Comparison of ENCODE assay signal across 31 cellular contexts in the genomic region with DNA sequence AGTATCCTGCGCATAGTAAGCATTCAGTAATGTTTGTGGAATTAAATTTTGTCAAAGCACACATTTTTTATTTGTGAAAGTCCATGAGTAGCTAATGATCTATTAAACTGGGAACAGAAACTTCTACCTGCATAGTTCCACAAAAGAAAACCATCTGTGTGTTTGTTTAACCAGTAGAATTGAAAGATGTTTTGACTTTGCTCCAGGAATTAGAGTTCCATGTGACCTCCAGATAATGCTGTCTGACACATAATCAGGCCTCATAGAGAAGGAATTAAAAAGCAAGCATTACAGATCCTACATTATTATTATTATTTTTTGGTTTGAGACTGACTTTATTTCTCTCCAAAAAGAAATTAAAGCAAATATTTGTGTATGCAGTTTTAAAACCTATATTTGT.
DNase-seq lines count a peak whose midpoint lies in the region; ATAC-seq and TF ChIP-seq lines count a peak whose summit lies in the region.
"Had no signal": no experiment of that assay in that cellular context is flagged by ENCODE, and none has a peak within 500 bp of the region (broad histone marks: within the 10 kb centered on the region; RNA-seq: fewer than 3 reads in every experiment).

No MANE protein-coding gene starts in this region.

- H3K27me3 ChIP-seq in WERI-Rb-1 (ENCODE audit: insufficient read depth, low read depth, severe bottlenecking) (no peaks in the 10 kb centered on the region), layer of hippocampus (ENCODE audit: control insufficient read depth, insufficient read depth, low read length) (no peaks in the 10 kb centered on the region), esophagus squamous epithelium (no peaks in the 10 kb centered on the region), Caco-2 (replicated peaks; ENCODE audit: control insufficient read depth, insufficient read depth, low read length) (no peaks in the 10 kb centered on the region)
- H3K27me3 ChIP-seq: breast epithelium, Peyer's patch had no signal

- H3K4me1 ChIP-seq in esophagus squamous epithelium (peaks cover 0 to 22% (median 6%) of the 10 kb centered on the region in 3 donors), Caco-2 (no peaks in the 10 kb centered on the region)
- H3K4me1 ChIP-seq: breast epithelium, Peyer's patch, psoas muscle had no signal

- H3K9me3 Mint-ChIP-seq in Caco-2 (ENCODE audit: unreplicated experiment), result no peaks in the 10 kb centered on the region
- H3K9me3 Mint-ChIP-seq: activated CD4-positive, alpha-beta memory T cell treated with anti-CD3 and anti-CD28 coated beads, Interleukin-2, amount 10 ng/mL, durations not matched to agents 7 days and 5 days; activated T-helper 1 cell treated with anti-CD3 and anti-CD28 coated beads, Interleukin-12 subunit alpha, Interleukin-12 subunit beta, Interleukin-2, Interleukin-4 antibody, amounts not matched to agents 30 ng/mL and 10 ng/mL and 1 ng/mL, durations not matched to agents 14 hours and 24 hours and 36 hours; naive B cell; stimulated activated effector memory CD8-positive, alpha-beta T cell treated with anti-CD3 and anti-CD28 coated beads, Interleukin-12 subunit alpha, Interleukin-12 subunit beta, amount 100 ng/mL, for 72 hours; type B pancreatic cell had no signal

- peak; percentile 13 for DNase-seq in NCI-H1092 treated with DMSO at 0.1 percent for 48 hours (lab: John Stamatoyannopoulos, UW)
- DNase-seq in NCI-H1092 (lab: John Stamatoyannopoulos, UW), result no peak
- no peak for DNase-seq in WERI-Rb-1
- no peak for DNase-seq in substantia nigra (lab: John Stamatoyannopoulos, UW)
- no peak for DNase-seq in esophagus squamous epithelium (lab: John Stamatoyannopoulos, UW)
- no peak for DNase-seq in Caco-2
- DNase-seq: 8988T; activated CD4-positive, alpha-beta memory T cell treated with anti-CD3 and anti-CD28 coated beads, Interleukin-2, amount 10 ng/mL, durations not matched to agents 7 days and 5 days; activated CD4-positive, alpha-beta T cell treated with anti-CD3 and anti-CD28 coated beads for 1 hour; activated CD8-positive, alpha-beta memory T cell treated with anti-CD3 and anti-CD28 coated beads, Interleukin-2, amount 50 U/mL, for 48 hours; activated naive CD4-positive, alpha-beta T cell treated with Interleukin-2 at 50 U/mL for 16 hours; Calu3; DND-41; effector CD8-positive, alpha-beta T cell; GF-D8; GOT3; left ventricle myocardium superior; naive B cell; NCI-H2029; NCI-H526; Peyer's patch; psoas muscle; stimulated activated CD4-positive, alpha-beta T cell treated with anti-CD3 and anti-CD28 coated beads, Interleukin-15, amount 100 ng/mL, for 24 hours; T-helper 2 cell had no signal

- peak overlapping the region; percentile 82 for H3K27ac ChIP-seq in WERI-Rb-1
- H3K27ac ChIP-seq in layer of hippocampus (ENCODE audit: low read depth, low read length), result peak overlapping the region; percentile 87
- peak overlapping the region; percentile 95 for H3K27ac ChIP-seq in substantia nigra (ENCODE audit: low read depth, low read length, poor library complexity, severe bottlenecking)
- no peak overlapping the region for H3K27ac ChIP-seq in esophagus squamous epithelium
- H3K27ac ChIP-seq: breast epithelium, Peyer's patch, psoas muscle had no signal

- no peaks in the 10 kb centered on the region for H3K4me1 Mint-ChIP-seq in Caco-2 (ENCODE audit: low read depth, unreplicated experiment)
- H3K4me1 Mint-ChIP-seq: activated CD4-positive, alpha-beta memory T cell treated with anti-CD3 and anti-CD28 coated beads, Interleukin-2, amount 10 ng/mL, durations not matched to agents 7 days and 5 days; IgD-negative memory B cell; naive B cell; stimulated activated effector memory CD8-positive, alpha-beta T cell treated with anti-CD3 and anti-CD28 coated beads, Interleukin-12 subunit alpha, Interleukin-12 subunit beta, amount 100 ng/mL, for 72 hours had no signal

- no peak for TF ChIP-seq CTCF in WERI-Rb-1 (IDR thresholded peaks at IDR 0.05; ENCODE audit: low read depth, low read length)
- no peak for TF ChIP-seq CTCF in esophagus squamous epithelium (IDR thresholded peaks at IDR 0.05)
- TF ChIP-seq CTCF in Caco-2 (IDR thresholded peaks at IDR 0.05; ENCODE audit: insufficient read depth in 1 of 2, low read depth in 1 of 2, low read length in 1 of 2, severe bottlenecking in 1 of 2, unreplicated experiment in 1 of 2), result no peak

- H3K4me3 ChIP-seq in WERI-Rb-1 (ENCODE audit: low read depth, low read length), result peak overlapping the region; percentile 63
- no peak overlapping the region for H3K4me3 ChIP-seq in esophagus squamous epithelium
- H3K4me3 ChIP-seq in Caco-2 (ENCODE audit: low read depth, low read length), result no peak overlapping the region
- H3K4me3 ChIP-seq: breast epithelium, Peyer's patch, psoas muscle had no signal

- H3K9me3 ChIP-seq in WERI-Rb-1 (ENCODE audit: severe bottlenecking), result no peaks in the 10 kb centered on the region
- no peaks in the 10 kb centered on the region for H3K9me3 ChIP-seq in esophagus squamous epithelium
- H3K9me3 ChIP-seq in Caco-2, result no peaks in the 10 kb centered on the region
- H3K9me3 ChIP-seq: breast epithelium, Peyer's patch, psoas muscle had no signal

- WGBS in esophagus squamous epithelium, 2 donors, result 48 to 75% methylated on average over 1 of the region's 1 CpG

- no peak for ATAC-seq in HG03571 (IDR thresholded peaks at IDR 0.05; ENCODE audit: unreplicated experiment)
- ATAC-seq: stimulated activated effector memory CD8-positive, alpha-beta T cell treated with anti-CD3 and anti-CD28 coated beads, Interleukin-12 subunit alpha, Interleukin-12 subunit beta, amount 100 ng/mL, for 72 hours had no signal

- H3K4me3 Mint-ChIP-seq in Caco-2 (ENCODE audit: unreplicated experiment), result no peak overlapping the region
- H3K4me3 Mint-ChIP-seq: activated CD4-positive, alpha-beta memory T cell treated with anti-CD3 and anti-CD28 coated beads, Interleukin-2, amount 10 ng/mL, durations not matched to agents 7 days and 5 days; activated T-helper 1 cell treated with anti-CD3 and anti-CD28 coated beads, Interleukin-12 subunit alpha, Interleukin-12 subunit beta, Interleukin-2, Interleukin-4 antibody, amounts not matched to agents 30 ng/mL and 10 ng/mL and 1 ng/mL, durations not matched to agents 14 hours and 24 hours and 36 hours; IgD-negative memory B cell; stimulated activated effector memory CD8-positive, alpha-beta T cell treated with anti-CD3 and anti-CD28 coated beads, Interleukin-12 subunit alpha, Interleukin-12 subunit beta, amount 100 ng/mL, for 72 hours; type B pancreatic cell had no signal

- BruUV-seq in Caco-2 (replicated peaks; lab: Mats Ljungman, UMichigan), result no TSS peak

- CTCF ChIA-PET in Caco-2 (lab: Charles Lee), result no interaction called here

- intact Hi-C loops in esophagus squamous epithelium (cut with DNase I), result loop anchor here (10.0 kb wide), 1 partner anchor 561 kb away; a partner anchor contains a TSS
- intact Hi-C loops in Caco-2 (cut with micrococcal nuclease; ENCODE audit: unreplicated experiment), result loop anchor here (10.0 kb wide), 1 partner anchor 331 kb away; no protein-coding TSS in a partner anchor

- no peaks in the 10 kb centered on the region for H3K36me3 ChIP-seq in WERI-Rb-1
- no peaks in the 10 kb centered on the region for H3K36me3 ChIP-seq in esophagus squamous epithelium
- no peaks in the 10 kb centered on the region for H3K36me3 ChIP-seq in Caco-2 (ENCODE audit: control insufficient read depth, insufficient read depth, low read length)
- H3K36me3 ChIP-seq: breast epithelium, Peyer's patch had no signal

- no peaks in the 10 kb centered on the region for H3K36me3 Mint-ChIP-seq in Caco-2 (ENCODE audit: insufficient read depth, unreplicated experiment)
- H3K36me3 Mint-ChIP-seq: IgD-negative memory B cell; naive B cell; stimulated activated effector memory CD8-positive, alpha-beta T cell treated with anti-CD3 and anti-CD28 coated beads, Interleukin-12 subunit alpha, Interleukin-12 subunit beta, amount 100 ng/mL, for 72 hours; type B pancreatic cell had no signal

- POLR2A ChIA-PET in Caco-2 (lab: Charles Lee), result no interaction called here

- no peak for TF ChIP-seq POLR2A in esophagus squamous epithelium (IDR thresholded peaks at IDR 0.05)

- H3K27me3 Mint-ChIP-seq in Caco-2 (ENCODE audit: insufficient read depth, unreplicated experiment), result peaks cover 3% of the 10 kb centered on the region
- H3K27me3 Mint-ChIP-seq: activated CD4-positive, alpha-beta memory T cell treated with anti-CD3 and anti-CD28 coated beads, Interleukin-2, amount 10 ng/mL, durations not matched to agents 7 days and 5 days; IgD-negative memory B cell; naive B cell; type B pancreatic cell had no signal

- H3K27ac Mint-ChIP-seq in Caco-2 (ENCODE audit: unreplicated experiment), result no peak overlapping the region
- H3K27ac Mint-ChIP-seq: activated CD4-positive, alpha-beta memory T cell treated with anti-CD3 and anti-CD28 coated beads, Interleukin-2, amount 10 ng/mL, durations not matched to agents 7 days and 5 days; activated T-helper 1 cell treated with anti-CD3 and anti-CD28 coated beads, Interleukin-12 subunit alpha, Interleukin-12 subunit beta, Interleukin-2, Interleukin-4 antibody, amounts not matched to agents 30 ng/mL and 10 ng/mL and 1 ng/mL, durations not matched to agents 14 hours and 24 hours and 36 hours; IgD-negative memory B cell; naive B cell; stimulated activated effector memory CD8-positive, alpha-beta T cell treated with anti-CD3 and anti-CD28 coated beads, Interleukin-12 subunit alpha, Interleukin-12 subunit beta, amount 100 ng/mL, for 72 hours; type B pancreatic cell had no signal

Comparison
In these comparisons a context has a peak if more than half of its experiments do, and no peak if none do; other contexts are left out.
1. H3K27ac ChIP-seq: peak in WERI-Rb-1 (single experiment), layer of hippocampus (single experiment) and substantia nigra (single experiment); none in esophagus squamous epithelium (0 of 4).